ENCODE assay signal across 8 cellular contexts in the genomic region with DNA sequence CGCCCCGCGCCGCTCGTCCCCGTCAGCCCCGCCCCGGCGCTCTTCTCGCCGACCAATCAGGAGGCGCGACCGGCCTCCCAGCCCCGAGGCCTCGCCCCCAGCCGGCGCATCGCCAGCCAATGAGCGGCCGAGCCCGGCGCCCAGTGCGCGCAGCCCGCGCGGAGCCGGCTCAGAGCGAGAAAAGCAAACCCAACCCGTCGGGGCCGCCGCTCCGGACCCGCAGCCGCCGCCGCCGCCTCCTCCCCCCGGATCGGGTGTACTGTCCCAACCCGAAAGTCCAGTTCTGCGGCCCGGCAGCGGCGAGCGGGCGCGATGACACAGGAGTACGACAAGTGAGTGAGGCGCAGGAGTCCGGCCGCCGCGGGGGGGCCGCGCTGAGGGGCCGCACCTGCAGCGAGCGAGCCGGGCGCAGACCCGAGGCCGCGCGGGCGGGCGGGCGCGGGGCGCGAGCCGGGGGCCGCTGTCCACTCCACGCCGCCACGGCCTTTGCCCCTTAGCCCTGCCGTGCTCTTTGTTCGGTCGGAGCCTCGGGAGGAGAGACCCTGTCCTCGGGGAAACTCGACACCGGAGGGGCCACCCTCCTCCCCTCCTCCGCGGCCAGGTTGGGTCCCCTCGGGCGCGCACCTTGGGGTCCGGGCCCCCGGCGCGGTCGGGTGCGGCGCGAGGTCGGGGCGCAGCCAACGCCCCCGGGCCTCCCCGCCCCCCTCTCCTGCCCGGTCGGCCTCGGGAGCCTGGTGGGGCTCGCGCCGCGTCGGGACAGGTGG. TPM values are rescaled to one million over a fixed set of nuclear protein-coding genes. Genes with fewer than 3 reads are reported as not detected.
DNase-seq lines count a peak whose midpoint lies in the region; ATAC-seq and TF ChIP-seq lines count a peak whose summit lies in the region.

A gene with protein sequence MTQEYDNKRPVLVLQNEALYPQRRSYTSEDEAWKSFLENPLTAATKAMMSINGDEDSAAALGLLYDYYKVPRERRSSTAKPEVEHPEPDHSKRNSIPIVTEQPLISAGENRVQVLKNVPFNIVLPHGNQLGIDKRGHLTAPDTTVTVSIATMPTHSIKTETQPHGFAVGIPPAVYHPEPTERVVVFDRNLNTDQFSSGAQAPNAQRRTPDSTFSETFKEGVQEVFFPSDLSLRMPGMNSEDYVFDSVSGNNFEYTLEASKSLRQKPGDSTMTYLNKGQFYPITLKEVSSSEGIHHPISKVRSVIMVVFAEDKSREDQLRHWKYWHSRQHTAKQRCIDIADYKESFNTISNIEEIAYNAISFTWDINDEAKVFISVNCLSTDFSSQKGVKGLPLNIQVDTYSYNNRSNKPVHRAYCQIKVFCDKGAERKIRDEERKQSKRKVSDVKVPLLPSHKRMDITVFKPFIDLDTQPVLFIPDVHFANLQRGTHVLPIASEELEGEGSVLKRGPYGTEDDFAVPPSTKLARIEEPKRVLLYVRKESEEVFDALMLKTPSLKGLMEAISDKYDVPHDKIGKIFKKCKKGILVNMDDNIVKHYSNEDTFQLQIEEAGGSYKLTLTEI (plus strand): TSS at position 172 of the 764 bp plus-strand sequence. CDS start 141 bp downstream, at position 313.

- ATAC-seq in HG03108 (IDR thresholded peaks at IDR 0.05; ENCODE audit: unreplicated experiment) = peak; percentile 95

- peaks cover 0 to 3% of the 10 kb centered on the region in 2 donors for H3K4me1 ChIP-seq in breast epithelium
- peaks cover 0 to 5% (median 0%) of the 10 kb centered on the region in 3 donors for H3K4me1 ChIP-seq in skeletal muscle tissue (ENCODE audit: control insufficient read depth in 3 of 3, insufficient read depth in 3 of 3, low read length in 3 of 3)

- peak; percentile 28 for TF ChIP-seq POLR2A in breast epithelium (IDR thresholded peaks at IDR 0.05)

- TF ChIP-seq CTCF in VCaP (conservative IDR thresholded peaks at IDR 0.05) = no peak
- TF ChIP-seq CTCF in breast epithelium (IDR thresholded peaks at IDR 0.05) = no peak

- H3K27me3 ChIP-seq in breast epithelium (no peaks in the 10 kb centered on the region), skeletal muscle tissue (ENCODE audit: control insufficient read depth in 3 of 3, insufficient read depth in 3 of 3, low read length in 3 of 3) (peaks cover 0 to 1% (median 0%) of the 10 kb centered on the region in 3 donors)

- H3K36me3 ChIP-seq in breast epithelium (no peaks in the 10 kb centered on the region), skeletal muscle tissue (ENCODE audit: control insufficient read depth in 3 of 3, insufficient read depth in 3 of 3, low read length in 3 of 3) (no peaks in the 10 kb centered on the region)

- H3K4me3 ChIP-seq in breast epithelium (peak within 1 kb of the TSS; percentile 68 to 93 (median 75)), iPS-18c (ENCODE audit: insufficient read depth, low read depth, low read length) (peak within 1 kb of the TSS; percentile 73), skeletal muscle tissue (ENCODE audit: low read length in 3 of 3) (peak within 1 kb of the TSS; percentile 51 to 72 (median 70))

- DNase-seq in NK-92 (lab: John Stamatoyannopoulos, UW; ENCODE audit: unreplicated experiment) (peak; percentile 17), NCI-H2171 (lab: John Stamatoyannopoulos, UW) (peak; percentile 97), breast epithelium (ENCODE audit: low spot score in 2 of 2) (peak; percentile 90 to 92)
- DNase-seq in NK-92 treated with Interleukin-12 subunit alpha and Interleukin-12 subunit beta, amount 100 ng/mL, for 24 hours (lab: John Stamatoyannopoulos, UW) = no peak

- intact Hi-C loops in breast epithelium (cut with DNase I; ENCODE audit: low total_unique reads) = loop anchor here (10.0 kb wide), 1 partner anchor 137 kb away; no protein-coding TSS in a partner anchor

- H3K9me3 ChIP-seq in breast epithelium (no peaks in the 10 kb centered on the region), iPS-18c (ENCODE audit: control insufficient read depth, insufficient read depth, low read length) (peaks cover 2% of the 10 kb centered on the region), skeletal muscle tissue (ENCODE audit: control insufficient read depth in 3 of 3, low read length in 3 of 3) (no peaks in the 10 kb centered on the region)

- peak within 1 kb of the TSS; percentile 61 to 81 (median 69) for H3K9ac ChIP-seq in skeletal muscle tissue (ENCODE audit: low read depth in 1 of 3, low read length in 3 of 3)

- peak within 1 kb of the TSS; percentile 72 for H3K27ac ChIP-seq in VCaP
- peak within 1 kb of the TSS; percentile 93 to 94 for H3K27ac ChIP-seq in breast epithelium
- H3K27ac ChIP-seq in skeletal muscle tissue (ENCODE audit: low read depth, low read length) = no peak within 1 kb of the TSS

RNA-seq across cellular contexts. Expression of the gene that starts here (rescaled TPM):
- total RNA-seq in breast epithelium (10 to 100 TPM in 2 of 3 donors, 1 to 10 TPM in 1; 2.1 to 86.3 (median 40.0) TPM), skeletal muscle tissue (under 0.01 TPM)
